ENCODE assay signal across 8 cellular contexts in genomic region chr7:99408347-99409191, GRCh38.
A peak's percentile ranks its signal among the peaks of the same experiment; 100 is the strongest.
DNase-seq lines count a peak whose midpoint lies in the region; ATAC-seq lines count a peak whose summit lies in the region.

BUD31 (plus strand) TSS chr7:99408969; CDS start chr7:99411093, 2,124 bp downstream.
PDAP1 (minus strand) TSS chr7:99408597; CDS start chr7:99408548, 49 bp downstream.

- peak; percentile 96 for DNase-seq in Ammon's horn (ENCODE audit: low spot score)
- DNase-seq in GM19238 (ENCODE audit: insufficient read length, low spot score), result peak; percentile 90
- peak; percentile 89 to 93 for DNase-seq in NCI-H524 (lab: John Stamatoyannopoulos, UW)
- peak; percentile 91 to 96 for DNase-seq in activated CD4-positive, alpha-beta T cell treated with anti-CD3 and anti-CD28 coated beads for 4 hours
- DNase-seq in stimulated activated CD4-positive, alpha-beta T cell treated with anti-CD3 and anti-CD28 coated beads, Interleukin-1b, Interleukin-23, amount 100 ng/mL, for 4 hours (ENCODE audit: low read depth in 2 of 2), result peak; percentile 74 to 96

- ATAC-seq in HG03442 (IDR thresholded peaks at IDR 0.05; ENCODE audit: unreplicated experiment), result peak; percentile 70

- H3K27ac ChIP-seq in cingulate gyrus (ENCODE audit: low read depth, low read length) (peak within 1 kb of the TSS; percentile 100), layer of hippocampus (ENCODE audit: low read depth, low read length) (peak within 1 kb of the TSS; percentile 100)

- no peaks in the 10 kb centered on the region for H3K27me3 ChIP-seq in layer of hippocampus (ENCODE audit: control insufficient read depth, insufficient read depth, low read length)

Comparison
In these comparisons a context has a peak if more than half of its experiments do, and no peak if none do; other contexts are left out.
1. Peak in every context shown above with its lines: DNase-seq, ATAC-seq and H3K27ac ChIP-seq.